Comparison of ENCODE assay signal across 11 cellular contexts in genomic region chr6:44076366-44077200, GRCh38. TPM values are rescaled to one million over a fixed set of nuclear protein-coding genes. Genes with fewer than 3 reads are reported as not detected.
A peak's percentile ranks its signal among the peaks of the same experiment; 100 is the strongest.
DNase-seq lines count a peak whose midpoint lies in the region; ATAC-seq and TF ChIP-seq lines count a peak whose summit lies in the region.
"Had no signal": no experiment of that assay in that cellular context is flagged by ENCODE, and none has a peak within 500 bp of the region (broad histone marks: within the 10 kb centered on the region; RNA-seq: fewer than 3 reads in every experiment).

No MANE protein-coding gene starts in this region.

- intact Hi-C loops in mucosa of descending colon (cut with DNase I, micrococcal nuclease), result loop anchor here (5.0 to 10.0 kb wide), 3 partner anchors 354 to 412 kb away; no protein-coding TSS in a partner anchor

- peak overlapping the region; percentile 49 for H3K4me3 ChIP-seq in HUES6 (ENCODE audit: low read depth, low read length)
- no peak overlapping the region for H3K4me3 ChIP-seq in mucosa of descending colon
- H3K4me3 ChIP-seq in SJCRH30, result no peak overlapping the region

- H3K27me3 ChIP-seq in HUES6 (ENCODE audit: control insufficient read depth, insufficient read depth, low read length), result peaks cover 3% of the 10 kb centered on the region; the same call in 1 of the 2 replicates
- H3K27me3 ChIP-seq in SJCRH30, result no peaks in the 10 kb centered on the region

- H3K36me3 ChIP-seq in HUES6 (ENCODE audit: control insufficient read depth, insufficient read depth, low read length) (no peaks in the 10 kb centered on the region), mucosa of descending colon (ENCODE audit: low read depth) (no peaks in the 10 kb centered on the region), SJCRH30 (no peaks in the 10 kb centered on the region)

- ATAC-seq in mucosa of descending colon (no peak), HG03095 (IDR thresholded peaks at IDR 0.05; ENCODE audit: unreplicated experiment) (no peak)
- ATAC-seq: effector memory CD8-positive, alpha-beta T cell had no signal

- H3K4me1 ChIP-seq in HUES6 (ENCODE audit: control insufficient read depth, insufficient read depth, low read length) (peaks cover 28% of the 10 kb centered on the region), mucosa of descending colon (ENCODE audit: low read depth) (peaks cover 30% of the 10 kb centered on the region), SJCRH30 (peaks cover 9% of the 10 kb centered on the region)

- no peak overlapping the region for H3K27ac ChIP-seq in HUES6 (ENCODE audit: low read depth, low read length)
- peak overlapping the region; percentile 7 for H3K27ac ChIP-seq in epithelial cell of prostate
- H3K27ac ChIP-seq in SJCRH30, result no peak overlapping the region

- no peak overlapping the region for H3K9ac ChIP-seq in HUES6 (ENCODE audit: low read length)

- peak; percentile 46 for DNase-seq in AG20443 (ENCODE audit: low spot score)
- DNase-seq in epithelial cell of prostate (ENCODE audit: low read depth, low spot score), result no peak
- peak in 2 of 3 donors; percentile 55 to 71 for DNase-seq in mucosa of descending colon
- DNase-seq in hepatic stellate cell (ENCODE audit: low spot score), result no peak
- DNase-seq in SJCRH30, result no peak
- no peak for DNase-seq in activated CD4-positive, alpha-beta T cell treated with anti-CD3 and anti-CD28 coated beads for 1 hour
- DNase-seq: C1 segment of cervical spinal cord; effector memory CD8-positive, alpha-beta T cell; NCI-H526 treated with DMSO at 0.1 percent for 48 hours had no signal

- no peak for TF ChIP-seq CTCF in mucosa of descending colon (IDR thresholded peaks at IDR 0.05)

- H3K9me3 ChIP-seq in HUES6 (ENCODE audit: control insufficient read depth, insufficient read depth, low read depth, low read length), result no peaks in the 10 kb centered on the region
- H3K9me3 ChIP-seq in mucosa of descending colon, result no peaks in the 10 kb centered on the region
- H3K9me3 ChIP-seq in SJCRH30 (replicated peaks), result no peaks in the 10 kb centered on the region

RNA-seq across cellular contexts. Expression of gene MRPL14, which starts 50.7 kb away (rescaled TPM):
- total RNA-seq in mucosa of descending colon, result 10 to 100 TPM; 41.0 to 57.2 (median 56.8) TPM
- 58.8 and 73.0 TPM in 2 replicates for total RNA-seq in SJCRH30 (2014; rRNA removed; shearing (Covaris generic))

RNA-seq across cellular contexts. Expression of gene TMEM63B, which starts 50.8 kb away (rescaled TPM):
- 100 to 1,000 TPM in 1 of 3 donors, 10 to 100 TPM in 2; 57.0 to 108 (median 79.6) TPM for total RNA-seq in mucosa of descending colon
- total RNA-seq in SJCRH30 (2014; rRNA removed; shearing (Covaris generic)), result 11.5 TPM in 2 replicates

Comparison
In these comparisons a context has a peak if more than half of its experiments do, and no peak if none do; other contexts are left out.
1. DNase-seq: peak in AG20443 (single experiment) and mucosa of descending colon (2 of 3); none in epithelial cell of prostate (single experiment), hepatic stellate cell (single experiment), SJCRH30 (0 of 2) and activated CD4-positive, alpha-beta T cell treated with anti-CD3 and anti-CD28 coated beads for 1 hour (single experiment).